23 cellular contexts compared by ENCODE assay signal in genomic region chr1:162367772-162368171, GRCh38. TPM values are rescaled to one million over a fixed set of nuclear protein-coding genes. Genes with fewer than 3 reads are reported as not detected.
"Had no signal": no experiment of that assay in that cellular context is flagged by ENCODE, and none has a peak within 500 bp of the region (broad histone marks: within the 10 kb centered on the region; RNA-seq: fewer than 3 reads in every experiment).

No MANE protein-coding gene starts in this region.

- H3K4me3 Mint-ChIP-seq: activated CD4-positive, alpha-beta T cell treated with anti-CD3 and anti-CD28 coated beads, Interleukin-2, amount 10 ng/mL, durations not matched to agents 24 days and 14 days; activated CD8-positive, alpha-beta T cell treated with anti-CD3 and anti-CD28 coated beads for 36 hours; activated naive CD8-positive, alpha-beta T cell treated with anti-CD3 and anti-CD28 coated beads for 36 hours; activated T-helper 17 cell treated with anti-CD3 and anti-CD28 coated beads, Interleukin-2, amount 50 U/mL, for 72 hours; brain; central memory CD8-positive, alpha-beta T cell; mesothelial cell of epicardium; nephron progenitor cell; T-helper 1 cell treated with Interleukin-12 subunit alpha and Interleukin-12 subunit beta and Interleukin-4 antibody, amounts not matched to agents 30 μg/mL and 1 μg/mL, for 36 hours had no signal

- DNase-seq: activated CD4-positive, alpha-beta T cell treated with anti-CD3 and anti-CD28 coated beads, Interleukin-2, amount 10 ng/mL, durations not matched to agents 24 days and 14 days; activated CD8-positive, alpha-beta T cell treated with anti-CD3 and anti-CD28 coated beads for 36 hours; activated naive CD4-positive, alpha-beta T cell; activated naive CD8-positive, alpha-beta T cell treated with anti-CD3 and anti-CD28 coated beads for 36 hours; activated T-cell treated with anti-CD3 and anti-CD28 coated beads, Interleukin-2, amount 50 U/mL, for 1 hour; cortex of kidney; gastrocnemius medialis; head of caudate nucleus; kidney glomerular epithelial cell; nephron progenitor cell; psoas muscle; stimulated activated naive B cell treated with anti-CD40 and anti-IgM and Interleukin-4, amounts not matched to agents 10 μg/mL and 1 μg/mL and 100 μg/mL, for 72 hours; thyroid gland had no signal

- H3K27me3 Mint-ChIP-seq: activated CD4-positive, alpha-beta T cell treated with anti-CD3 and anti-CD28 coated beads, Interleukin-2, amount 10 ng/mL, durations not matched to agents 24 days and 14 days; activated CD8-positive, alpha-beta T cell treated with anti-CD3 and anti-CD28 coated beads for 36 hours; activated naive CD8-positive, alpha-beta T cell treated with anti-CD3 and anti-CD28 coated beads for 36 hours; brain had no signal

- H3K4me3 ChIP-seq: psoas muscle, thyroid gland, uterus had no signal

- H3K36me3 ChIP-seq: gastrocnemius medialis, thyroid gland, uterus had no signal

- H3K27me3 ChIP-seq: gastrocnemius medialis, thyroid gland, uterus had no signal

- ATAC-seq: activated CD8-positive, alpha-beta T cell treated with anti-CD3 and anti-CD28 coated beads for 36 hours; activated T-helper 17 cell treated with anti-CD3 and anti-CD28 coated beads, Interleukin-2, amount 50 U/mL, for 72 hours; esophagus mucosa; gastrocnemius medialis; psoas muscle; stimulated activated naive B cell treated with anti-CD40 and anti-IgM and Interleukin-4, amounts not matched to agents 10 μg/mL and 1 μg/mL and 100 μg/mL, for 72 hours had no signal

- H3K4me1 Mint-ChIP-seq: activated CD4-positive, alpha-beta T cell treated with anti-CD3 and anti-CD28 coated beads, Interleukin-2, amount 10 ng/mL, durations not matched to agents 24 days and 14 days; activated naive CD8-positive, alpha-beta T cell treated with anti-CD3 and anti-CD28 coated beads for 36 hours; activated T-helper 17 cell treated with anti-CD3 and anti-CD28 coated beads, Interleukin-2, amount 50 U/mL, for 72 hours; brain; central memory CD8-positive, alpha-beta T cell; mesothelial cell of epicardium; stimulated activated naive B cell treated with anti-CD40 and anti-IgM and Interleukin-4, amounts not matched to agents 10 μg/mL and 1 μg/mL and 100 μg/mL, for 72 hours had no signal

- H3K9me3 ChIP-seq: gastrocnemius medialis, psoas muscle, thyroid gland, uterus had no signal

- H3K4me1 ChIP-seq: gastrocnemius medialis, psoas muscle, thyroid gland, uterus had no signal

- H3K27ac ChIP-seq: gastrocnemius medialis, psoas muscle, thyroid gland, uterus had no signal

- H3K27ac Mint-ChIP-seq: activated CD4-positive, alpha-beta T cell treated with anti-CD3 and anti-CD28 coated beads, Interleukin-2, amount 10 ng/mL, durations not matched to agents 24 days and 14 days; activated CD8-positive, alpha-beta T cell treated with anti-CD3 and anti-CD28 coated beads for 36 hours; activated naive CD8-positive, alpha-beta T cell treated with anti-CD3 and anti-CD28 coated beads for 36 hours; activated T-helper 17 cell treated with anti-CD3 and anti-CD28 coated beads, Interleukin-2, amount 50 U/mL, for 72 hours; mesothelial cell of epicardium; T-helper 1 cell treated with Interleukin-12 subunit alpha and Interleukin-12 subunit beta and Interleukin-4 antibody, amounts not matched to agents 30 μg/mL and 1 μg/mL, for 36 hours had no signal

- H3K9me3 Mint-ChIP-seq: activated CD4-positive, alpha-beta T cell treated with anti-CD3 and anti-CD28 coated beads, Interleukin-2, amount 10 ng/mL, durations not matched to agents 24 days and 14 days; activated CD8-positive, alpha-beta T cell treated with anti-CD3 and anti-CD28 coated beads for 36 hours; activated naive CD8-positive, alpha-beta T cell treated with anti-CD3 and anti-CD28 coated beads for 36 hours; activated T-helper 17 cell treated with anti-CD3 and anti-CD28 coated beads, Interleukin-2, amount 50 U/mL, for 72 hours; brain; central memory CD8-positive, alpha-beta T cell; mesothelial cell of epicardium; nephron progenitor cell; stimulated activated naive B cell treated with anti-CD40 and anti-IgM and Interleukin-4, amounts not matched to agents 10 μg/mL and 1 μg/mL and 100 μg/mL, for 72 hours; T-helper 1 cell treated with Interleukin-12 subunit alpha and Interleukin-12 subunit beta and Interleukin-4 antibody, amounts not matched to agents 30 μg/mL and 1 μg/mL, for 36 hours had no signal

- H3K36me3 Mint-ChIP-seq: activated naive CD8-positive, alpha-beta T cell treated with anti-CD3 and anti-CD28 coated beads for 36 hours; mesothelial cell of epicardium; stimulated activated naive B cell treated with anti-CD40 and anti-IgM and Interleukin-4, amounts not matched to agents 10 μg/mL and 1 μg/mL and 100 μg/mL, for 72 hours had no signal

RNA-seq across cellular contexts. Expression of gene SPATA46, which starts 8.9 kb away (rescaled TPM):
- total RNA-seq: activated CD4-positive, alpha-beta T cell treated with anti-CD3 and anti-CD28 coated beads, Interleukin-2, amount 10 ng/mL, durations not matched to agents 24 days and 14 days; activated CD8-positive, alpha-beta T cell treated with anti-CD3 and anti-CD28 coated beads for 36 hours; activated naive CD8-positive, alpha-beta T cell treated with anti-CD3 and anti-CD28 coated beads for 36 hours; activated T-helper 17 cell treated with anti-CD3 and anti-CD28 coated beads, Interleukin-2, amount 50 U/mL, for 72 hours; esophagus mucosa; liver; mesothelial cell of epicardium; osteocyte; psoas muscle; right cardiac atrium; thyroid gland; uterus had no signal
- polyA plus RNA-seq: psoas muscle, right cardiac atrium had no signal

RNA-seq across cellular contexts. Expression of gene C1orf226, which starts 13.8 kb away (rescaled TPM):
- total RNA-seq: activated CD4-positive, alpha-beta T cell treated with anti-CD3 and anti-CD28 coated beads, Interleukin-2, amount 10 ng/mL, durations not matched to agents 24 days and 14 days; activated T-helper 17 cell treated with anti-CD3 and anti-CD28 coated beads, Interleukin-2, amount 50 U/mL, for 72 hours had no signal

RNA-seq across cellular contexts. Expression of gene SH2D1B, which starts 44.2 kb away (rescaled TPM):
- total RNA-seq: activated CD4-positive, alpha-beta T cell treated with anti-CD3 and anti-CD28 coated beads, Interleukin-2, amount 10 ng/mL, durations not matched to agents 24 days and 14 days; activated CD8-positive, alpha-beta T cell treated with anti-CD3 and anti-CD28 coated beads for 36 hours; activated naive CD8-positive, alpha-beta T cell treated with anti-CD3 and anti-CD28 coated beads for 36 hours; activated T-helper 17 cell treated with anti-CD3 and anti-CD28 coated beads, Interleukin-2, amount 50 U/mL, for 72 hours; mesothelial cell of epicardium; osteocyte; thyroid gland had no signal
